ENCODE assay signal across 19 cellular contexts in the genomic region with DNA sequence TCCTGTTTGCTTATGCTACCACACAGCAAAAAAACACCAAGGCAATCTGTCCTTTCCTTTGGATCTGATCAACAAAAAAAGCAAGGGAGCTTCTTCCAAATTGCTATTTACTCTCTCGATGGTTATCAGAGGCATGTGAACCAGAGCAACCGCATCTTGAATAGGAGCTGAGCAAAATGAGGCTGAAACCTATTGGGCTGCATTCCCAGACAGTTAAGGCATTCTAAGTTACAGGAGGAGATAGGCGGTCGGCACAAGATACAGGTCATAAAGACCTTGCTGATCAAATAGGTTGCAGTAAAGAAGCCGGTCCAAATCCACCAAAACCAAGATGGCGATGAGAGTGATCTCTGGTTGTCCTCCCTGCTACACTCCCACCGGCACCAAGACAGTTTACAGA.
DNase-seq lines count a peak whose midpoint lies in the region; ATAC-seq, FAIRE-seq and TF ChIP-seq lines count a peak whose summit lies in the region.
"Had no signal": no experiment of that assay in that cellular context is flagged by ENCODE, and none has a peak within 500 bp of the region (broad histone marks: within the 10 kb centered on the region; RNA-seq: fewer than 3 reads in every experiment).

No MANE protein-coding gene starts in this region.

- H2AFZ ChIP-seq in GM23338 (peak overlapping the region; percentile 91), astrocyte (ENCODE audit: low read depth, low read length) (no peak overlapping the region), smooth muscle cell (ENCODE audit: low read depth) (peak overlapping the region; percentile 67)

- H3K27me3 Mint-ChIP-seq in GM23338 (ENCODE audit: insufficient read depth, low read depth, poor library complexity) (peaks cover 3% of the 10 kb centered on the region), astrocyte (ENCODE audit: low read depth, unreplicated experiment) (peaks cover 1% of the 10 kb centered on the region), mesothelial cell of epicardium (ENCODE audit: low read depth) (no peaks in the 10 kb centered on the region)

- H3K9me2 ChIP-seq in GM23338 (ENCODE audit: insufficient read depth), result no peaks in the 10 kb centered on the region; the same call in 1 of the 2 replicates

- FAIRE-seq in astrocyte (lab: Jason Lieb, UNC), result no peak
- FAIRE-seq: A549, GM12878, RCC 7860 had no signal

- ATAC-seq in GM23338, result no peak
- ATAC-seq: A549 had no signal

- peaks cover 7% of the 10 kb centered on the region for H3K4me1 Mint-ChIP-seq in GM23338
- peaks cover 31% of the 10 kb centered on the region for H3K4me1 Mint-ChIP-seq in astrocyte (ENCODE audit: low read depth, unreplicated experiment)
- peaks cover 41% of the 10 kb centered on the region for H3K4me1 Mint-ChIP-seq in mesothelial cell of epicardium

- H3K27ac ChIP-seq in GM23338 (ENCODE audit: low read depth) (no peak overlapping the region), astrocyte (ENCODE audit: low read depth, low read length) (peak overlapping the region; percentile 96), smooth muscle cell (ENCODE audit: low read depth) (peak overlapping the region; percentile 94)
- H3K27ac ChIP-seq: A549 had no signal

- DNase-seq in GM23338 (ENCODE audit: low spot score), result no peak
- peak; percentile 77 for DNase-seq in astrocyte (ENCODE audit: low read depth)
- DNase-seq in mesothelial cell of epicardium (ENCODE audit: low spot score in 2 of 2, unreplicated experiment in 2 of 2), result no peak
- DNase-seq in smooth muscle cell (lab: John Stamatoyannopoulos, UW; ENCODE audit: unreplicated experiment), result no peak
- no peak for DNase-seq in stimulated activated CD4-positive, alpha-beta T cell treated with anti-CD3 and anti-CD28 coated beads, Interleukin-1b, Interleukin-23, amount 100 ng/mL, for 48 hours
- no peak for DNase-seq in AML-193 (lab: John Stamatoyannopoulos, UW)
- no peak for DNase-seq in ureter (ENCODE audit: low spot score)
- DNase-seq: CD4-positive, alpha-beta memory T cell; DND-41; Karpas-422; NCI-H1694; NCI-H2081; NCI-H2171 treated with DMSO at 0.1 percent for 48 hours; NCI-H446; NCI-H526; OCI-M1 had no signal

- no peaks in the 10 kb centered on the region for H4K20me1 ChIP-seq in GM23338 (replicated peaks; ENCODE audit: insufficient read depth)
- H4K20me1 ChIP-seq in astrocyte (ENCODE audit: insufficient read depth, low read length), result no peaks in the 10 kb centered on the region
- no peaks in the 10 kb centered on the region for H4K20me1 ChIP-seq in smooth muscle cell (ENCODE audit: low read depth)

- 28% methylated on average over 7 of the region's 7 CpGs for WGBS in smooth muscle cell (ENCODE audit: low lambda C conversion rate)

- H3K79me2 ChIP-seq in GM23338 (replicated peaks; ENCODE audit: insufficient read depth) (no peaks in the 10 kb centered on the region), astrocyte (ENCODE audit: insufficient read depth, low read length) (no peaks in the 10 kb centered on the region), smooth muscle cell (ENCODE audit: low read depth) (no peaks in the 10 kb centered on the region)

- peaks cover 9% of the 10 kb centered on the region; the same call in 1 of the 2 replicates for H3K4me1 ChIP-seq in GM23338 (ENCODE audit: insufficient read depth)
- H3K4me1 ChIP-seq in astrocyte (ENCODE audit: insufficient read depth, low read length), result peaks cover 29% of the 10 kb centered on the region
- H3K4me1 ChIP-seq in smooth muscle cell (ENCODE audit: low read depth), result peaks cover 20% of the 10 kb centered on the region
- H3K4me1 ChIP-seq: A549 had no signal

- H3K9me3 Mint-ChIP-seq in GM23338, result no peaks in the 10 kb centered on the region
- no peaks in the 10 kb centered on the region for H3K9me3 Mint-ChIP-seq in astrocyte (ENCODE audit: unreplicated experiment)
- no peaks in the 10 kb centered on the region for H3K9me3 Mint-ChIP-seq in mesothelial cell of epicardium

- H3K9ac ChIP-seq in astrocyte (ENCODE audit: low read length) (no peak overlapping the region), smooth muscle cell (ENCODE audit: low read depth) (peak overlapping the region; percentile 68)

- H3K4me2 ChIP-seq in GM23338 (no peak overlapping the region), astrocyte (ENCODE audit: low read length) (no peak overlapping the region), smooth muscle cell (peak overlapping the region; percentile 61)
- H3K4me2 ChIP-seq: A549 had no signal

- H3K36me3 ChIP-seq in GM23338 (ENCODE audit: insufficient read depth), result no peaks in the 10 kb centered on the region
- H3K36me3 ChIP-seq in astrocyte (ENCODE audit: insufficient read depth, low read length), result no peaks in the 10 kb centered on the region
- no peaks in the 10 kb centered on the region for H3K36me3 ChIP-seq in smooth muscle cell (ENCODE audit: low read depth)

- no peaks in the 10 kb centered on the region for H3K27me3 ChIP-seq in GM23338 (ENCODE audit: insufficient read depth)
- H3K27me3 ChIP-seq in astrocyte (ENCODE audit: insufficient read depth, low read length), result no peaks in the 10 kb centered on the region
- no peaks in the 10 kb centered on the region for H3K27me3 ChIP-seq in smooth muscle cell (ENCODE audit: low read depth)

- H3K4me3 Mint-ChIP-seq in GM23338 (no peak overlapping the region), astrocyte (ENCODE audit: unreplicated experiment) (no peak overlapping the region), mesothelial cell of epicardium (no peak overlapping the region)
- H3K4me3 Mint-ChIP-seq: CD4-positive, alpha-beta memory T cell had no signal

- no peaks in the 10 kb centered on the region for H3K9me3 ChIP-seq in astrocyte (ENCODE audit: insufficient read depth, low read depth, low read length)
- no peaks in the 10 kb centered on the region for H3K9me3 ChIP-seq in smooth muscle cell (replicated peaks; ENCODE audit: low read depth)
- H3K9me3 ChIP-seq: A549 had no signal

- H3K4me3 ChIP-seq in GM23338 (no peak overlapping the region), astrocyte (ENCODE audit: insufficient read depth, low read depth, low read length) (no peak overlapping the region), smooth muscle cell (no peak overlapping the region)
- H3K4me3 ChIP-seq: A549, GM12878 had no signal

- TF ChIP-seq CTCF in GM23338 (conservative IDR thresholded peaks at IDR 0.05; ENCODE audit: low read depth in 2 of 2) (no peak), astrocyte (IDR thresholded peaks at IDR 0.05; ENCODE audit: insufficient read depth, low read depth, low read length) (no peak), mesothelial cell of epicardium (IDR thresholded peaks at IDR 0.05; ENCODE audit: unreplicated experiment) (no peak), smooth muscle cell (IDR thresholded peaks at IDR 0.05; ENCODE audit: borderline replicate concordance, insufficient read depth, poor library complexity, severe bottlenecking) (no peak)

- no peak overlapping the region for H3K27ac Mint-ChIP-seq in GM23338
- peak overlapping the region; percentile 72 for H3K27ac Mint-ChIP-seq in astrocyte (ENCODE audit: unreplicated experiment)
- peak overlapping the region; percentile 79 for H3K27ac Mint-ChIP-seq in mesothelial cell of epicardium
- H3K27ac Mint-ChIP-seq: CD4-positive, alpha-beta memory T cell had no signal

- H3F3A ChIP-seq in GM23338 (replicated peaks; ENCODE audit: low read depth) (no peaks in the 10 kb centered on the region), smooth muscle cell (ENCODE audit: low read depth) (peaks cover 19% of the 10 kb centered on the region)

- H3K36me3 Mint-ChIP-seq in GM23338 (ENCODE audit: low read depth), result no peaks in the 10 kb centered on the region
- no peaks in the 10 kb centered on the region for H3K36me3 Mint-ChIP-seq in astrocyte (ENCODE audit: low read depth, unreplicated experiment)
- no peaks in the 10 kb centered on the region for H3K36me3 Mint-ChIP-seq in mesothelial cell of epicardium
- H3K36me3 Mint-ChIP-seq: CD4-positive, alpha-beta memory T cell had no signal

TF ChIP-seq in GM23338, 12 proteins besides CTCF, POLR2A, EP300 and RAD21 (continues in another document):
- no peak for TF ChIP-seq ZNF331 (CRISPR knock-in tag; IDR thresholded peaks at IDR 0.05; ENCODE audit: low read depth)
- no peak for TF ChIP-seq STAT1 (IDR thresholded peaks at IDR 0.05; ENCODE audit: unreplicated experiment)
- TF ChIP-seq POLR2AphosphoS5 (IDR thresholded peaks at IDR 0.05; ENCODE audit: low read depth), result no peak
- no peak for TF ChIP-seq EZH2phosphoT487 (IDR thresholded peaks at IDR 0.05; ENCODE audit: unreplicated experiment)
- TF ChIP-seq JUNB (IDR thresholded peaks at IDR 0.05; ENCODE audit: unreplicated experiment), result no peak
- TF ChIP-seq ETS1 (IDR thresholded peaks at IDR 0.05), result no peak
- no peak for TF ChIP-seq EZH2 (IDR thresholded peaks at IDR 0.05; ENCODE audit: low read depth, unreplicated experiment)
- TF ChIP-seq ZNF114 (CRISPR knock-in tag; IDR thresholded peaks at IDR 0.05), result no peak
